1 cellular context compared by ENCODE assay signal in genomic region chr15:98649621-98649995, GRCh38.
TF ChIP-seq lines count a peak whose summit lies in the region.

No MANE protein-coding gene starts in this region.

TF ChIP-seq in HepG2, 621 proteins besides CTCF, POLR2A, EP300 and RAD21 (continued from another document and continues in another):
- no peak for TF ChIP-seq ZBTB37 (CRISPR knock-in tag; IDR thresholded peaks at IDR 0.05)
- 0 out of 2 replicates have a peak, but pooled peaks have one; percentile 10 for TF ChIP-seq MAF1 (CRISPR knock-in tag; IDR thresholded peaks at IDR 0.05; ENCODE audit: borderline replicate concordance)
- no peak for TF ChIP-seq ZNF557 (CRISPR knock-in tag; IDR thresholded peaks at IDR 0.05)
- no peak for TF ChIP-seq AGO2 (optimal IDR thresholded peaks at IDR 0.05; ENCODE audit: low read depth, low read length)
- TF ChIP-seq, protein P1, sequence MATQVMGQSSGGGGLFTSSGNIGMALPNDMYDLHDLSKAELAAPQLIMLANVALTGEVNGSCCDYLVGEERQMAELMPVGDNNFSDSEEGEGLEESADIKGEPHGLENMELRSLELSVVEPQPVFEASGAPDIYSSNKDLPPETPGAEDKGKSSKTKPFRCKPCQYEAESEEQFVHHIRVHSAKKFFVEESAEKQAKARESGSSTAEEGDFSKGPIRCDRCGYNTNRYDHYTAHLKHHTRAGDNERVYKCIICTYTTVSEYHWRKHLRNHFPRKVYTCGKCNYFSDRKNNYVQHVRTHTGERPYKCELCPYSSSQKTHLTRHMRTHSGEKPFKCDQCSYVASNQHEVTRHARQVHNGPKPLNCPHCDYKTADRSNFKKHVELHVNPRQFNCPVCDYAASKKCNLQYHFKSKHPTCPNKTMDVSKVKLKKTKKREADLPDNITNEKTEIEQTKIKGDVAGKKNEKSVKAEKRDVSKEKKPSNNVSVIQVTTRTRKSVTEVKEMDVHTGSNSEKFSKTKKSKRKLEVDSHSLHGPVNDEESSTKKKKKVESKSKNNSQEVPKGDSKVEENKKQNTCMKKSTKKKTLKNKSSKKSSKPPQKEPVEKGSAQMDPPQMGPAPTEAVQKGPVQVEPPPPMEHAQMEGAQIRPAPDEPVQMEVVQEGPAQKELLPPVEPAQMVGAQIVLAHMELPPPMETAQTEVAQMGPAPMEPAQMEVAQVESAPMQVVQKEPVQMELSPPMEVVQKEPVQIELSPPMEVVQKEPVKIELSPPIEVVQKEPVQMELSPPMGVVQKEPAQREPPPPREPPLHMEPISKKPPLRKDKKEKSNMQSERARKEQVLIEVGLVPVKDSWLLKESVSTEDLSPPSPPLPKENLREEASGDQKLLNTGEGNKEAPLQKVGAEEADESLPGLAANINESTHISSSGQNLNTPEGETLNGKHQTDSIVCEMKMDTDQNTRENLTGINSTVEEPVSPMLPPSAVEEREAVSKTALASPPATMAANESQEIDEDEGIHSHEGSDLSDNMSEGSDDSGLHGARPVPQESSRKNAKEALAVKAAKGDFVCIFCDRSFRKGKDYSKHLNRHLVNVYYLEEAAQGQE (IDR thresholded peaks at IDR 0.05; ENCODE audit: borderline replicate concordance in 1 of 2, low read depth in 1 of 2, low read length in 2 of 2): no peak
- no peak for TF ChIP-seq ZNF180 (CRISPR knock-in tag; IDR thresholded peaks at IDR 0.05; ENCODE audit: borderline replicate concordance, low read depth)
- TF ChIP-seq ZFY (CRISPR knock-in tag; IDR thresholded peaks at IDR 0.05): no peak
- TF ChIP-seq, protein P2, sequence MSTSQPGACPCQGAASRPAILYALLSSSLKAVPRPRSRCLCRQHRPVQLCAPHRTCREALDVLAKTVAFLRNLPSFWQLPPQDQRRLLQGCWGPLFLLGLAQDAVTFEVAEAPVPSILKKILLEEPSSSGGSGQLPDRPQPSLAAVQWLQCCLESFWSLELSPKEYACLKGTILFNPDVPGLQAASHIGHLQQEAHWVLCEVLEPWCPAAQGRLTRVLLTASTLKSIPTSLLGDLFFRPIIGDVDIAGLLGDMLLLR (CRISPR knock-in tag; IDR thresholded peaks at IDR 0.05): no peak
- no peak for TF ChIP-seq ZNF343 (CRISPR knock-in tag; IDR thresholded peaks at IDR 0.05)
- no peak for TF ChIP-seq ARID2 (CRISPR knock-in tag; IDR thresholded peaks at IDR 0.05; ENCODE audit: borderline replicate concordance)
- TF ChIP-seq HMG20A (CRISPR knock-in tag; IDR thresholded peaks at IDR 0.05; ENCODE audit: borderline replicate concordance): no peak
- TF ChIP-seq MEF2D (CRISPR knock-in tag; IDR thresholded peaks at IDR 0.05): no peak
- TF ChIP-seq ZNF275 (CRISPR knock-in tag; IDR thresholded peaks at IDR 0.05; ENCODE audit: borderline replicate concordance): no peak
- no peak for TF ChIP-seq ZSCAN31 (CRISPR knock-in tag; IDR thresholded peaks at IDR 0.05; ENCODE audit: low read depth)
- TF ChIP-seq SIN3A (IDR thresholded peaks at IDR 0.05; ENCODE audit: borderline replicate concordance, low read depth, low read length): peak; percentile 28; the same call in 1 of the 2 replicates
- TF ChIP-seq DZIP1 (CRISPR knock-in tag; IDR thresholded peaks at IDR 0.05): no peak
- TF ChIP-seq, protein P3, sequence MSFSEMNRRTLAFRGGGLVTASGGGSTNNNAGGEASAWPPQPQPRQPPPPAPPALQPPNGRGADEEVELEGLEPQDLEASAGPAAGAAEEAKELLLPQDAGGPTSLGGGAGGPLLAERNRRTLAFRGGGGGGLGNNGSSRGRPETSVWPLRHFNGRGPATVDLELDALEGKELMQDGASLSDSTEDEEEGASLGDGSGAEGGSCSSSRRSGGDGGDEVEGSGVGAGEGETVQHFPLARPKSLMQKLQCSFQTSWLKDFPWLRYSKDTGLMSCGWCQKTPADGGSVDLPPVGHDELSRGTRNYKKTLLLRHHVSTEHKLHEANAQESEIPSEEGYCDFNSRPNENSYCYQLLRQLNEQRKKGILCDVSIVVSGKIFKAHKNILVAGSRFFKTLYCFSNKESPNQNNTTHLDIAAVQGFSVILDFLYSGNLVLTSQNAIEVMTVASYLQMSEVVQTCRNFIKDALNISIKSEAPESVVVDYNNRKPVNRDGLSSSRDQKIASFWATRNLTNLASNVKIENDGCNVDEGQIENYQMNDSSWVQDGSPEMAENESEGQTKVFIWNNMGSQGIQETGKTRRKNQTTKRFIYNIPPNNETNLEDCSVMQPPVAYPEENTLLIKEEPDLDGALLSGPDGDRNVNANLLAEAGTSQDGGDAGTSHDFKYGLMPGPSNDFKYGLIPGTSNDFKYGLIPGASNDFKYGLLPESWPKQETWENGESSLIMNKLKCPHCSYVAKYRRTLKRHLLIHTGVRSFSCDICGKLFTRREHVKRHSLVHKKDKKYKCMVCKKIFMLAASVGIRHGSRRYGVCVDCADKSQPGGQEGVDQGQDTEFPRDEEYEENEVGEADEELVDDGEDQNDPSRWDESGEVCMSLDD (CRISPR knock-in tag; IDR thresholded peaks at IDR 0.05; ENCODE audit: borderline replicate concordance): no peak
- 0 out of 2 replicates have a peak, but pooled peaks have one; percentile 8 for TF ChIP-seq NR2C2 (CRISPR knock-in tag; IDR thresholded peaks at IDR 0.05; ENCODE audit: borderline replicate concordance)
- TF ChIP-seq CHD2 (IDR thresholded peaks at IDR 0.05; ENCODE audit: low read depth, low read length): no peak
- TF ChIP-seq ZSCAN22 (CRISPR knock-in tag; IDR thresholded peaks at IDR 0.05): no peak
- TF ChIP-seq PRDM10 (CRISPR knock-in tag; IDR thresholded peaks at IDR 0.05; ENCODE audit: low read depth): no peak
- TF ChIP-seq, protein P4, sequence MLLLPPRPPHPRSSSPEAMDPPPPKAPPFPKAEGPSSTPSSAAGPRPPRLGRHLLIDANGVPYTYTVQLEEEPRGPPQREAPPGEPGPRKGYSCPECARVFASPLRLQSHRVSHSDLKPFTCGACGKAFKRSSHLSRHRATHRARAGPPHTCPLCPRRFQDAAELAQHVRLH (CRISPR knock-in tag; IDR thresholded peaks at IDR 0.05; ENCODE audit: borderline replicate concordance, low read depth): no peak
- TF ChIP-seq, protein P5, sequence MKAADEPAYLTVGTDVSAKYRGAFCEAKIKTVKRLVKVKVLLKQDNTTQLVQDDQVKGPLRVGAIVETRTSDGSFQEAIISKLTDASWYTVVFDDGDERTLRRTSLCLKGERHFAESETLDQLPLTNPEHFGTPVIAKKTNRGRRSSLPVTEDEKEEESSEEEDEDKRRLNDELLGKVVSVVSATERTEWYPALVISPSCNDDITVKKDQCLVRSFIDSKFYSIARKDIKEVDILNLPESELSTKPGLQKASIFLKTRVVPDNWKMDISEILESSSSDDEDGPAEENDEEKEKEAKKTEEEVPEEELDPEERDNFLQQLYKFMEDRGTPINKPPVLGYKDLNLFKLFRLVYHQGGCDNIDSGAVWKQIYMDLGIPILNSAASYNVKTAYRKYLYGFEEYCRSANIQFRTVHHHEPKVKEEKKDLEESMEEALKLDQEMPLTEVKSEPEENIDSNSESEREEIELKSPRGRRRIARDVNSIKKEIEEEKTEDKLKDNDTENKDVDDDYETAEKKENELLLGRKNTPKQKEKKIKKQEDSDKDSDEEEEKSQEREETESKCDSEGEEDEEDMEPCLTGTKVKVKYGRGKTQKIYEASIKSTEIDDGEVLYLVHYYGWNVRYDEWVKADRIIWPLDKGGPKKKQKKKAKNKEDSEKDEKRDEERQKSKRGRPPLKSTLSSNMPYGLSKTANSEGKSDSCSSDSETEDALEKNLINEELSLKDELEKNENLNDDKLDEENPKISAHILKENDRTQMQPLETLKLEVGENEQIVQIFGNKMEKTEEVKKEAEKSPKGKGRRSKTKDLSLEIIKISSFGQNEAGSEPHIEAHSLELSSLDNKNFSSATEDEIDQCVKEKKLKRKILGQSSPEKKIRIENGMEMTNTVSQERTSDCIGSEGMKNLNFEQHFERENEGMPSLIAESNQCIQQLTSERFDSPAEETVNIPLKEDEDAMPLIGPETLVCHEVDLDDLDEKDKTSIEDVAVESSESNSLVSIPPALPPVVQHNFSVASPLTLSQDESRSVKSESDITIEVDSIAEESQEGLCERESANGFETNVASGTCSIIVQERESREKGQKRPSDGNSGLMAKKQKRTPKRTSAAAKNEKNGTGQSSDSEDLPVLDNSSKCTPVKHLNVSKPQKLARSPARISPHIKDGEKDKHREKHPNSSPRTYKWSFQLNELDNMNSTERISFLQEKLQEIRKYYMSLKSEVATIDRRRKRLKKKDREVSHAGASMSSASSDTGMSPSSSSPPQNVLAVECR (CRISPR knock-in tag; IDR thresholded peaks at IDR 0.05; ENCODE audit: borderline replicate concordance): no peak
- TF ChIP-seq, protein P6, sequence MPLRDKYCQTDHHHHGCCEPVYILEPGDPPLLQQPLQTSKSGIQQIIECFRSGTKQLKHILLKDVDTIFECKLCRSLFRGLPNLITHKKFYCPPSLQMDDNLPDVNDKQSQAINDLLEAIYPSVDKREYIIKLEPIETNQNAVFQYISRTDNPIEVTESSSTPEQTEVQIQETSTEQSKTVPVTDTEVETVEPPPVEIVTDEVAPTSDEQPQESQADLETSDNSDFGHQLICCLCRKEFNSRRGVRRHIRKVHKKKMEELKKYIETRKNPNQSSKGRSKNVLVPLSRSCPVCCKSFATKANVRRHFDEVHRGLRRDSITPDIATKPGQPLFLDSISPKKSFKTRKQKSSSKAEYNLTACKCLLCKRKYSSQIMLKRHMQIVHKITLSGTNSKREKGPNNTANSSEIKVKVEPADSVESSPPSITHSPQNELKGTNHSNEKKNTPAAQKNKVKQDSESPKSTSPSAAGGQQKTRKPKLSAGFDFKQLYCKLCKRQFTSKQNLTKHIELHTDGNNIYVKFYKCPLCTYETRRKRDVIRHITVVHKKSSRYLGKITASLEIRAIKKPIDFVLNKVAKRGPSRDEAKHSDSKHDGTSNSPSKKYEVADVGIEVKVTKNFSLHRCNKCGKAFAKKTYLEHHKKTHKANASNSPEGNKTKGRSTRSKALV (CRISPR knock-in tag; IDR thresholded peaks at IDR 0.05): peak; percentile 16
